Comparison of ENCODE assay signal across 27 cellular contexts in the genomic region with DNA sequence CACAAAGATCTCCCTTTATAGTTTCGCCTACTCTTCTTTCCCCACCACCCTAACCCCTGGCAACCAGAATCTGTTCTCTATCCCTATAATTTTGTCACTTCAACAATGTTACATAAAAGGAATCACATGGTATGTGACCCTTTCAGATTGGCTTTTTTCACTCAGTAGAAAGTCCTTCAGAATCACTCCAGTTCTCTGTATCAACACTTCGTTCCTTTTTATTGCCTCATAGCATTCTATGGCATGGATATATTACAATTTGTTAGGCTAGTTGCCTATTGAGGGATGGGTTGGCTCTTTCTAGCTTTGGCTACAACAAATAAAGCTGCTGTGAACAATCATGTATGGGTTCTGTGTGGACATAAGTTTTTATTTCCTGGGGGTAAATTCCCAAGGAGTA.
"Had no signal": no experiment of that assay in that cellular context is flagged by ENCODE, and none has a peak within 500 bp of the region (broad histone marks: within the 10 kb centered on the region; RNA-seq: fewer than 3 reads in every experiment).

No MANE protein-coding gene starts in this region.

- H3K4me1 Mint-ChIP-seq: activated naive CD4-positive, alpha-beta T cell treated with anti-CD3 and anti-CD28 coated beads, Interleukin-2, amount 10 ng/mL, durations not matched to agents 7 days and 5 days; nephron had no signal

- ATAC-seq: left colon, right lobe of liver, T-helper 17 cell had no signal

- H3K4me1 ChIP-seq: right lobe of liver had no signal

- H3K27me3 Mint-ChIP-seq: progenitor cell of endocrine pancreas had no signal

- H3K27ac Mint-ChIP-seq: activated CD4-positive, alpha-beta memory T cell treated with anti-CD3 and anti-CD28 coated beads, Interleukin-2, amount 10 ng/mL, durations not matched to agents 7 days and 5 days; activated CD4-positive, alpha-beta T cell treated with anti-CD3 and anti-CD28 coated beads, Interleukin-2, amount 10 ng/mL, durations not matched to agents 7 days and 5 days; activated naive CD4-positive, alpha-beta T cell treated with anti-CD3 and anti-CD28 coated beads, Interleukin-2, amount 10 ng/mL, durations not matched to agents 7 days and 5 days; activated T-cell treated with anti-CD3 and anti-CD28 coated beads, Interleukin-2, amount 50 U/mL, for 24 hours; endodermal cell; nephron; progenitor cell of endocrine pancreas; T-helper 17 cell had no signal

- H3K9me3 Mint-ChIP-seq: activated CD4-positive, alpha-beta memory T cell treated with anti-CD3 and anti-CD28 coated beads, Interleukin-2, amount 10 ng/mL, durations not matched to agents 7 days and 5 days; activated CD4-positive, alpha-beta T cell treated with anti-CD3 and anti-CD28 coated beads, Interleukin-2, amount 10 ng/mL, durations not matched to agents 7 days and 5 days; activated naive CD4-positive, alpha-beta T cell treated with anti-CD3 and anti-CD28 coated beads, Interleukin-2, amount 10 ng/mL, durations not matched to agents 7 days and 5 days; activated T-cell treated with anti-CD3 and anti-CD28 coated beads, Interleukin-2, amount 50 U/mL, for 24 hours had no signal

- H3K4me3 Mint-ChIP-seq: activated CD4-positive, alpha-beta memory T cell treated with anti-CD3 and anti-CD28 coated beads, Interleukin-2, amount 10 ng/mL, durations not matched to agents 7 days and 5 days; activated CD4-positive, alpha-beta T cell treated with anti-CD3 and anti-CD28 coated beads, Interleukin-2, amount 10 ng/mL, durations not matched to agents 7 days and 5 days; activated naive CD4-positive, alpha-beta T cell treated with anti-CD3 and anti-CD28 coated beads, Interleukin-2, amount 10 ng/mL, durations not matched to agents 7 days and 5 days; activated T-cell treated with anti-CD3 and anti-CD28 coated beads, Interleukin-2, amount 50 U/mL, for 24 hours; endodermal cell; nephron; T-helper 17 cell had no signal

- H3K27me3 ChIP-seq: neutrophil, right lobe of liver, tibial nerve had no signal

- FAIRE-seq: kidney had no signal

- DNase-seq: activated CD4-positive, alpha-beta memory T cell treated with anti-CD3 and anti-CD28 coated beads, Interleukin-2, amount 10 ng/mL, durations not matched to agents 7 days and 5 days; activated CD4-positive, alpha-beta T cell treated with anti-CD3 and anti-CD28 coated beads, Interleukin-2, amount 10 ng/mL, durations not matched to agents 7 days and 5 days; activated CD4-positive, CD25-positive, alpha-beta regulatory T cell treated with anti-CD3 and anti-CD28 coated beads, Interleukin-2, amount 50 U/mL, for 72 hours; activated CD8-positive, alpha-beta memory T cell treated with anti-CD3 and anti-CD28 coated beads, Interleukin-2, amount 50 U/mL, for 48 hours; activated gamma-delta T cell; activated naive CD4-positive, alpha-beta T cell treated with anti-CD3 and anti-CD28 coated beads, Interleukin-2, amount 10 ng/mL, durations not matched to agents 7 days and 5 days; activated T-cell treated with anti-CD3 and anti-CD28 coated beads, Interleukin-2, amount 50 U/mL, for 24 hours; amygdala; central memory CD4-positive, alpha-beta T cell; endodermal cell; foreskin fibroblast; head of caudate nucleus; hippocampal formation; kidney; left colon; mesenchymal stem cell; right lobe of liver; stimulated activated CD4-positive, alpha-beta T cell treated with anti-CD3 and anti-CD28 coated beads, Interleukin-4, amount 100 ng/mL, for 24 hours; stimulated activated naive CD4-positive, alpha-beta T cell; T-helper 17 cell; T1000; WERI-Rb-1 had no signal

- H3K4me3 ChIP-seq: right lobe of liver, skin epidermis, tibial nerve had no signal

- H3K36me3 ChIP-seq: neutrophil, right lobe of liver, tibial nerve, WERI-Rb-1 had no signal

- H3K27ac ChIP-seq: neutrophil, right lobe of liver, tibial nerve, WERI-Rb-1 had no signal

- H3K36me3 Mint-ChIP-seq: activated naive CD4-positive, alpha-beta T cell treated with anti-CD3 and anti-CD28 coated beads, Interleukin-2, amount 10 ng/mL, durations not matched to agents 7 days and 5 days had no signal

- H3K9me3 ChIP-seq: neutrophil, right lobe of liver, tibial nerve had no signal
